ENCODE assay signal across 1 cellular context in genomic region chr9:134221273-134222017, GRCh38.
TF ChIP-seq lines count a peak whose summit lies in the region.

No MANE protein-coding gene starts in this region.

TF ChIP-seq in liver, 16 proteins besides CTCF, POLR2A, EP300 and RAD21 (continued from another document):
- peak; percentile 85 for TF ChIP-seq ZBTB33 (IDR thresholded peaks at IDR 0.05)
- TF ChIP-seq NR2F2 (IDR thresholded peaks at IDR 0.05), result peak; percentile 46
- peak; percentile 72 for TF ChIP-seq YY1 (IDR thresholded peaks at IDR 0.05)
- peak; percentile 91 for TF ChIP-seq FOXA2 (IDR thresholded peaks at IDR 0.05)
- peak; percentile 39 for TF ChIP-seq TAF1 (conservative IDR thresholded peaks at IDR 0.05)
- TF ChIP-seq HNF4G (IDR thresholded peaks at IDR 0.05), result peak; percentile 67
- peak; percentile 93 to 97 for TF ChIP-seq RXRA (IDR thresholded peaks at IDR 0.05)
- peak; percentile 80 for TF ChIP-seq REST (IDR thresholded peaks at IDR 0.05)
- TF ChIP-seq JUND (IDR thresholded peaks at IDR 0.05), result peak; percentile 64 to 67
- TF ChIP-seq HNF4A (conservative IDR thresholded peaks at IDR 0.05), result peak; percentile 86 to 93
- TF ChIP-seq GABPA (IDR thresholded peaks at IDR 0.05 in 1 of 2, conservative IDR thresholded peaks at IDR 0.05 in 1 of 2), result no peak
- peak; percentile 92 for TF ChIP-seq SP1 (IDR thresholded peaks at IDR 0.05)
